ENCODE assay signal across 1 cellular context in the genomic region with DNA sequence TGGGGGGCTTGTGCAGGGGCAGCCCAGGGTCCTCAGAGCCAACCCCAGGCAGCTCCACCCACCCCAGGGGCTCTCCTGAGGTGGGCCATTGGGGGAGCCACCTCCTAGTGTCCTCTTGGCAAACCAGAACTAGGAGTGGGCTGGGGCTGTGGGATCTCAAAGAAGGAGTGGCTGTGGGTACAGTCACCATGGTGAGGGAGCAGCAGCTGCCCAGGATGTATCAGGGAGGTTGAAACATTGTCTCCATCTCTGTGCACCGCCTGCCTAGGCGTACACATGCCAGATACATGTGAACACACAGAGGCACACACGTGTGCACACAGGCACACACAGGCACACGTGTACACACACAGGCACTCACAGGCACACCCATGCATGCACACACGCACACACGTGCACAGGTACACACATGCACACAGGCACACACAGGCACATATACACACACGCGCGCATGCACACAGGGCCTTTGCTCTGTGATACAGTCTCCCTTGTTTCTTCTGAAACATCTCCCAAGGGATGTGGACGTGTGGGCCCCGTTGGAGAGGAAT.
TF ChIP-seq lines count a peak whose summit lies in the region.

No MANE protein-coding gene starts in this region.

TF ChIP-seq in IMR-90, 13 proteins besides CTCF, POLR2A, EP300 and RAD21 (continued from another document):
- TF ChIP-seq, protein P1, sequence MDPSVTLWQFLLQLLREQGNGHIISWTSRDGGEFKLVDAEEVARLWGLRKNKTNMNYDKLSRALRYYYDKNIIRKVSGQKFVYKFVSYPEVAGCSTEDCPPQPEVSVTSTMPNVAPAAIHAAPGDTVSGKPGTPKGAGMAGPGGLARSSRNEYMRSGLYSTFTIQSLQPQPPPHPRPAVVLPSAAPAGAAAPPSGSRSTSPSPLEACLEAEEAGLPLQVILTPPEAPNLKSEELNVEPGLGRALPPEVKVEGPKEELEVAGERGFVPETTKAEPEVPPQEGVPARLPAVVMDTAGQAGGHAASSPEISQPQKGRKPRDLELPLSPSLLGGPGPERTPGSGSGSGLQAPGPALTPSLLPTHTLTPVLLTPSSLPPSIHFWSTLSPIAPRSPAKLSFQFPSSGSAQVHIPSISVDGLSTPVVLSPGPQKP (IDR thresholded peaks at IDR 0.05; ENCODE audit: borderline replicate concordance, low read depth, low read length) = no peak
- TF ChIP-seq NFE2L2 (IDR thresholded peaks at IDR 0.05; ENCODE audit: low read depth, low read length) (no peak), BHLHE40 (IDR thresholded peaks at IDR 0.05; ENCODE audit: low read depth, low read length) (no peak), FOS (IDR thresholded peaks at IDR 0.05; ENCODE audit: low read depth, low read length) (no peak), MXI1 (IDR thresholded peaks at IDR 0.05; ENCODE audit: borderline replicate concordance, low read depth, low read length) (no peak), MAFK (IDR thresholded peaks at IDR 0.05; ENCODE audit: low read depth, low read length) (no peak), CHD1 (IDR thresholded peaks at IDR 0.05; ENCODE audit: low read depth, low read length) (no peak), SMC3 (IDR thresholded peaks at IDR 0.05; ENCODE audit: low read depth, low read length) (no peak), MAZ (IDR thresholded peaks at IDR 0.05; ENCODE audit: borderline replicate concordance, low read depth, low read length) (no peak), RFX5 (IDR thresholded peaks at IDR 0.05; ENCODE audit: low read depth, low read length) (no peak), CEBPB (IDR thresholded peaks at IDR 0.05; ENCODE audit: low read depth, low read length) (no peak)
- TF ChIP-seq, protein P2, sequence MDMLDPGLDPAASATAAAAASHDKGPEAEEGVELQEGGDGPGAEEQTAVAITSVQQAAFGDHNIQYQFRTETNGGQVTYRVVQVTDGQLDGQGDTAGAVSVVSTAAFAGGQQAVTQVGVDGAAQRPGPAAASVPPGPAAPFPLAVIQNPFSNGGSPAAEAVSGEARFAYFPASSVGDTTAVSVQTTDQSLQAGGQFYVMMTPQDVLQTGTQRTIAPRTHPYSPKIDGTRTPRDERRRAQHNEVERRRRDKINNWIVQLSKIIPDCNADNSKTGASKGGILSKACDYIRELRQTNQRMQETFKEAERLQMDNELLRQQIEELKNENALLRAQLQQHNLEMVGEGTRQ (IDR thresholded peaks at IDR 0.05; ENCODE audit: low read depth, low read length) = no peak
